13 cellular contexts compared by ENCODE assay signal in the genomic region with DNA sequence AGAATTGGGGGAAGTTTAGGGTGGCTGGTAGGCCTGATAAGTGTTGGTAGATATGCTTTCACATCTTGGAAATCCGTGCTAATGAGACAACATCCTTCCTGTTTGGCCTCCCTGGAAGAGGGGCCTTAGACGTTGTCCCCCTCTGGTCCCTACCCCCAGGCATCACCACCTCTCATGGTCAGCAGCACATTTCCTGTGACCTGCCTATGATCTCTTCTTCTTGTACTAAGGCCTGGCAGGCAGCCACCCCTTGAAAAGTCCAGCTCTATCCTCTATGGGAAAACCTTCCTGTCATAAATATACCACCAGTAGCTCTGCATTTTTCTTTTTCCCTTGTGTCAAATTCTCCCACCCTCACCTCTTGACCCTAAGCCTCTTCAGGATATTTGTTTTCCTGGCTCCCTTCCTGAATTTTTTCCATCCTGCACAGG.
DNase-seq lines count a peak whose midpoint lies in the region; ATAC-seq and TF ChIP-seq lines count a peak whose summit lies in the region.
"Had no signal": no experiment of that assay in that cellular context is flagged by ENCODE, and none has a peak within 500 bp of the region (broad histone marks: within the 10 kb centered on the region; RNA-seq: fewer than 3 reads in every experiment).

No MANE protein-coding gene starts in this region.

- no peak overlapping the region for H3K4me3 ChIP-seq in CD4-positive, alpha-beta memory T cell (ENCODE audit: low read length in 2 of 2)
- H3K4me3 ChIP-seq in adipocyte (ENCODE audit: low read length), result no peak overlapping the region
- H3K4me3 ChIP-seq in heart left ventricle, result no peak overlapping the region
- no peak overlapping the region for H3K4me3 ChIP-seq in osteoblast (ENCODE audit: insufficient read depth, low read length)

- no peaks in the 10 kb centered on the region for H3K36me3 ChIP-seq in CD4-positive, alpha-beta memory T cell (ENCODE audit: insufficient read depth, low read length)
- H3K36me3 ChIP-seq in adipocyte (ENCODE audit: control insufficient read depth, insufficient read depth, low read length, severe bottlenecking), result no peaks in the 10 kb centered on the region
- H3K36me3 ChIP-seq in heart left ventricle, result no peaks in the 10 kb centered on the region
- H3K36me3 ChIP-seq in osteoblast (ENCODE audit: insufficient read depth, low read length), result no peaks in the 10 kb centered on the region

- no peak overlapping the region for H3K4me2 ChIP-seq in osteoblast (ENCODE audit: insufficient read depth, low read length)

- no peaks in the 10 kb centered on the region for H3K9me3 ChIP-seq in CD4-positive, alpha-beta memory T cell (ENCODE audit: control insufficient read depth in 1 of 2, low read length in 2 of 2)
- H3K9me3 ChIP-seq in adipocyte (ENCODE audit: control insufficient read depth, low read length) (no peaks in the 10 kb centered on the region), heart left ventricle (no peaks in the 10 kb centered on the region), osteoblast (ENCODE audit: low read depth, low read length) (no peaks in the 10 kb centered on the region)

- H3K9me3 Mint-ChIP-seq in CD4-positive, alpha-beta memory T cell, result peaks cover 0 to 3% (median 0%) of the 10 kb centered on the region in 8 donors
- H3K9me3 Mint-ChIP-seq: T-helper 1 cell treated with Interleukin-12 subunit alpha and Interleukin-12 subunit beta and Interleukin-4 antibody, amounts not matched to agents 30 μg/mL and 1 μg/mL, for 36 hours had no signal

- no peaks in the 10 kb centered on the region for H3K79me2 ChIP-seq in osteoblast (ENCODE audit: insufficient read depth, low read length)

- POLR2A ChIA-PET in CD4-positive, alpha-beta memory T cell (lab: Charles Lee; ENCODE audit: partially characterized antibody), result interaction anchor here (1.3 to 1.5 kb wide), 2 partner anchors 11 to 48 kb away, joined by 4 to 5 read pairs; no protein-coding TSS in a partner anchor

- no peak for TF ChIP-seq POLR2A in heart left ventricle (IDR thresholded peaks at IDR 0.05)

- intact Hi-C loops in CD4-positive, alpha-beta memory T cell (cut with micrococcal nuclease), result no loop called here
- intact Hi-C loops in heart left ventricle (cut with DNase I), result loop anchor here in 5 of 10 donors (5.0 to 10.0 kb wide), 5 partner anchors 81 to 172 kb away; no protein-coding TSS in a partner anchor

- H3K9ac ChIP-seq in adipocyte (ENCODE audit: low read length), result no peak overlapping the region

- no peak overlapping the region for H2AFZ ChIP-seq in osteoblast (ENCODE audit: low read length)

- no peak for DNase-seq in CD4-positive, alpha-beta memory T cell
- DNase-seq in adipocyte (ENCODE audit: low read depth) (peak; percentile 41), heart left ventricle (peak; percentile 81 to 89 (median 87)), omental fat pad (ENCODE audit: low spot score) (no peak), amygdala (lab: John Stamatoyannopoulos, UW) (no peak), osteoblast (ENCODE audit: insufficient read length, low spot score, missing footprints) (no peak)
- no peak for DNase-seq in stimulated activated CD4-positive, alpha-beta T cell treated with anti-CD3 and anti-CD28 coated beads, Interleukin-2, amount 100 ng/mL, for 24 hours
- DNase-seq: activated CD8-positive, alpha-beta memory T cell treated with anti-CD3 and anti-CD28 coated beads, Interleukin-2, amount 50 U/mL, for 48 hours; NCI-H1417 treated with DMSO at 0.1 percent for 48 hours; NK-92 treated with Interleukin-12 subunit alpha and Interleukin-12 subunit beta, amount 100 ng/mL, for 24 hours had no signal

- no peak overlapping the region for H3K27ac ChIP-seq in CD4-positive, alpha-beta memory T cell (ENCODE audit: low read depth, low read length)
- H3K27ac ChIP-seq in heart left ventricle (peak overlapping the region; percentile 8 to 83 (median 73)), osteoblast (ENCODE audit: low read depth, low read length) (no peak overlapping the region)
- H3K27ac ChIP-seq: HL-60 had no signal

- CTCF ChIA-PET in CD4-positive, alpha-beta memory T cell (lab: Charles Lee; ENCODE audit: partially characterized antibody), result no interaction called here

- ATAC-seq in heart left ventricle (peak; percentile 74 to 93 (median 82)), omental fat pad (ENCODE audit: low FRiP score) (peak; percentile 41), GM21528 (IDR thresholded peaks at IDR 0.05; ENCODE audit: low FRiP score, unreplicated experiment) (no peak)

- no peaks in the 10 kb centered on the region for H3K36me3 Mint-ChIP-seq in CD4-positive, alpha-beta memory T cell

- 9 to 23% (median 20%) methylated on average over 2 of the region's 2 CpGs for WGBS in heart left ventricle, 4 donors

- peaks cover 35 to 59% (median 44%) of the 10 kb centered on the region in 4 donors for H3K4me1 Mint-ChIP-seq in CD4-positive, alpha-beta memory T cell

- TF ChIP-seq CTCF in heart left ventricle (IDR thresholded peaks at IDR 0.05) (no peak), omental fat pad (IDR thresholded peaks at IDR 0.05) (no peak), osteoblast (IDR thresholded peaks at IDR 0.05; ENCODE audit: extremely low read depth, low read depth, low read length) (no peak)

- peaks cover 28% of the 10 kb centered on the region for H3K4me1 ChIP-seq in CD4-positive, alpha-beta memory T cell (ENCODE audit: insufficient read depth, low read length)
- H3K4me1 ChIP-seq in adipocyte (ENCODE audit: control insufficient read depth, insufficient read depth, low read length) (no peaks in the 10 kb centered on the region), heart left ventricle (peaks cover 0 to 56% (median 28%) of the 10 kb centered on the region in 12 donors), osteoblast (ENCODE audit: insufficient read depth, low read length) (peaks cover 13% of the 10 kb centered on the region)

- H4K20me1 ChIP-seq in osteoblast (ENCODE audit: insufficient read depth, low read length), result no peaks in the 10 kb centered on the region

- no peaks in the 10 kb centered on the region for H3K27me3 Mint-ChIP-seq in CD4-positive, alpha-beta memory T cell

- H3K27ac Mint-ChIP-seq in CD4-positive, alpha-beta memory T cell, result peak overlapping the region in 5 of 7 donors; percentile 31 to 90 (median 43)
- H3K27ac Mint-ChIP-seq: T-helper 1 cell treated with Interleukin-12 subunit alpha and Interleukin-12 subunit beta and Interleukin-4 antibody, amounts not matched to agents 30 μg/mL and 1 μg/mL, for 36 hours had no signal

- no peak overlapping the region for H3K4me3 Mint-ChIP-seq in CD4-positive, alpha-beta memory T cell
- H3K4me3 Mint-ChIP-seq: T-helper 1 cell treated with Interleukin-12 subunit alpha and Interleukin-12 subunit beta and Interleukin-4 antibody, amounts not matched to agents 30 μg/mL and 1 μg/mL, for 36 hours had no signal

- H3K27me3 ChIP-seq in CD4-positive, alpha-beta memory T cell (ENCODE audit: insufficient read depth, low read length), result no peaks in the 10 kb centered on the region
- H3K27me3 ChIP-seq in adipocyte (replicated peaks; ENCODE audit: control insufficient read depth, insufficient read depth, low read length), result no peaks in the 10 kb centered on the region
- no peaks in the 10 kb centered on the region for H3K27me3 ChIP-seq in heart left ventricle
- no peaks in the 10 kb centered on the region for H3K27me3 ChIP-seq in osteoblast (ENCODE audit: insufficient read depth, low read length)

Comparison
In these comparisons a context has a peak if more than half of its experiments do, and no peak if none do; other contexts are left out.
1. DNase-seq: peak in adipocyte (single experiment) and heart left ventricle (5 of 5); none in CD4-positive, alpha-beta memory T cell (0 of 5), omental fat pad (single experiment), amygdala (0 of 56), stimulated activated CD4-positive, alpha-beta T cell treated with anti-CD3 and anti-CD28 coated beads, Interleukin-2, amount 100 ng/mL, for 24 hours (0 of 2) and osteoblast (single experiment).
2. H3K27ac ChIP-seq: peak in heart left ventricle (12 of 12); none in CD4-positive, alpha-beta memory T cell (single experiment) and osteoblast (single experiment).